In genomic region chr19:23686622-23687423, GRCh38 we compare ENCODE assay signal across 8 cellular contexts. TPM values are rescaled to one million over a fixed set of nuclear protein-coding genes. Genes with fewer than 3 reads are reported as not detected.
DNase-seq lines count a peak whose midpoint lies in the region; TF ChIP-seq lines count a peak whose summit lies in the region.

ZNF675 (minus strand) TSS chr19:23687212; CDS start chr19:23687033, 179 bp downstream.

- peak within 1 kb of the TSS; percentile 99 for H3K27ac Mint-ChIP-seq in neural progenitor cell

- TF ChIP-seq CTCF in LNCAP (IDR thresholded peaks at IDR 0.05) (peak; percentile 11; the same call in 1 of the 2 replicates), foreskin fibroblast (IDR thresholded peaks at IDR 0.05; ENCODE audit: low read depth, low read length) (peak; percentile 16), neural progenitor cell (IDR thresholded peaks at IDR 0.05) (no peak)

- H3K4me1 ChIP-seq in neural progenitor cell, result no peaks in the 10 kb centered on the region

- no peaks in the 10 kb centered on the region for H3K27me3 ChIP-seq in neural progenitor cell

- DNase-seq in EL (peak; percentile 95), GOT3 (lab: John Stamatoyannopoulos, UW) (peak; percentile 60), SHP77 treated with DMSO at 0.1 percent for 48 hours (lab: John Stamatoyannopoulos, UW) (peak; percentile 86), activated gamma-delta T cell (lab: John Stamatoyannopoulos, UW) (peak; percentile 63), foreskin fibroblast (peak; percentile 84 to 94), neural progenitor cell (ENCODE audit: low spot score) (peak; percentile 96), stromal cell of bone marrow (ENCODE audit: low read depth) (peak; percentile 87)

- H3K4me3 ChIP-seq in foreskin fibroblast (ENCODE audit: low read depth in 1 of 2, low read length in 2 of 2) (peak within 1 kb of the TSS; percentile 86 to 97), neural progenitor cell (peak within 1 kb of the TSS; percentile 70)

- peaks cover 49% of the 10 kb centered on the region for H3K79me2 ChIP-seq in neural progenitor cell (ENCODE audit: low read depth)

- H3K27ac ChIP-seq in neural progenitor cell, result peak within 1 kb of the TSS; percentile 99

- H3K9me3 Mint-ChIP-seq in neural progenitor cell, result peaks cover 41% of the 10 kb centered on the region

- peaks cover 7% of the 10 kb centered on the region for H3F3A ChIP-seq in neural progenitor cell (ENCODE audit: low read depth)

- no peaks in the 10 kb centered on the region for H3K27me3 Mint-ChIP-seq in neural progenitor cell (ENCODE audit: insufficient read depth, low read depth)

- peak within 1 kb of the TSS; percentile 99 for H3K4me3 Mint-ChIP-seq in neural progenitor cell

- peak within 1 kb of the TSS; percentile 98 for H3K9ac ChIP-seq in neural progenitor cell

- peaks cover 4% of the 10 kb centered on the region for H3K36me3 ChIP-seq in neural progenitor cell

- H3K9me3 ChIP-seq in neural progenitor cell (ENCODE audit: low read depth), result no peaks in the 10 kb centered on the region

- H2AFZ ChIP-seq in neural progenitor cell (replicated peaks), result peak within 1 kb of the TSS; percentile 85

- H3K4me1 Mint-ChIP-seq in neural progenitor cell, result peaks cover 4% of the 10 kb centered on the region

- peaks cover 33% of the 10 kb centered on the region for H3K36me3 Mint-ChIP-seq in neural progenitor cell

- peaks cover 2% of the 10 kb centered on the region for H4K20me1 ChIP-seq in neural progenitor cell (ENCODE audit: low read depth)

- peak within 1 kb of the TSS; percentile 93 for H3K4me2 ChIP-seq in neural progenitor cell

RNA-seq across cellular contexts. Expression of gene ZNF675, which starts in this region (rescaled TPM):
- 30.8 and 44.5 TPM in 2 replicates for total RNA-seq in neural progenitor cell (ENCODE audit: low replicate concordance)

Comparison
In these comparisons a context has a peak if more than half of its experiments do, and no peak if none do; other contexts are left out.
1. Peak in every context shown above with its lines: DNase-seq, H3K4me3 ChIP-seq and H3K27ac ChIP-seq.